Comparison of ENCODE assay signal across 1 cellular context in genomic region chr5:178312900-178313299, GRCh38.
TF ChIP-seq lines count a peak whose summit lies in the region.

No MANE protein-coding gene starts in this region.

TF ChIP-seq in GM23338, 12 proteins besides CTCF, POLR2A, EP300 and RAD21 (continued from another document):
- no peak for TF ChIP-seq JUNB (IDR thresholded peaks at IDR 0.05; ENCODE audit: unreplicated experiment)
- TF ChIP-seq NANOG (IDR thresholded peaks at IDR 0.05; ENCODE audit: borderline replicate concordance) = no peak
- no peak for TF ChIP-seq EZH2phosphoT487 (IDR thresholded peaks at IDR 0.05; ENCODE audit: unreplicated experiment)
- TF ChIP-seq, protein P1, sequence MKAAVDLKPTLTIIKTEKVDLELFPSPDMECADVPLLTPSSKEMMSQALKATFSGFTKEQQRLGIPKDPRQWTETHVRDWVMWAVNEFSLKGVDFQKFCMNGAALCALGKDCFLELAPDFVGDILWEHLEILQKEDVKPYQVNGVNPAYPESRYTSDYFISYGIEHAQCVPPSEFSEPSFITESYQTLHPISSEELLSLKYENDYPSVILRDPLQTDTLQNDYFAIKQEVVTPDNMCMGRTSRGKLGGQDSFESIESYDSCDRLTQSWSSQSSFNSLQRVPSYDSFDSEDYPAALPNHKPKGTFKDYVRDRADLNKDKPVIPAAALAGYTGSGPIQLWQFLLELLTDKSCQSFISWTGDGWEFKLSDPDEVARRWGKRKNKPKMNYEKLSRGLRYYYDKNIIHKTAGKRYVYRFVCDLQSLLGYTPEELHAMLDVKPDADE (IDR thresholded peaks at IDR 0.05) = no peak
- TF ChIP-seq POLR2AphosphoS5 (IDR thresholded peaks at IDR 0.05; ENCODE audit: low read depth) = no peak
